8 cellular contexts compared by ENCODE assay signal in the genomic region with DNA sequence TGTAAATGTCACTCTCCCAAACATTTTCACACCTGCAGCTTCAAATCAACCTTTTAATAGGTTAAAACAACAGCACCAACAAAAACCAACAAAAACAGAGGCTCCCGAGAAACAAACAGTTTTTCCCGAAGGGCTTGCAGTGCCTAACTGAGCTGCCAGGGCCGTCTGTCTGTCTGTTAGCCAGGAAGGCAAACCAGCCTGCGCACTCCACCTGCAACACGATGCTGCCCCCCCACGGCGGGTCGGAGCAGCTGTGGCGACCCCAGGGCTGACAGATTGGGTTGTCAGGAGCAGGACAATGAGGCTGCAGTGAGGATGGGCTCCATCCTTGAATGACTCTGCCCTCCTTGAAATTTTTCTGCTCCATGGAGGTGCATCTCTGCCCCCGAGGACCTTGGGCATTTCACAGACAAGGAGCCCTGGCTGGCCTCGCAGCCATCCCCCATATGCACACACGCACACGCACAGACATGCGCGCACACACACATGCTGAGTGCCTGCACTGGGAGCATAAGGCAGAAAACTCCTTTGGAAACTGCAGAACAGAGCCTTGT. TPM values are rescaled to one million over a fixed set of nuclear protein-coding genes. Genes with fewer than 3 reads are reported as not detected.
DNase-seq lines count a peak whose midpoint lies in the region; ATAC-seq and TF ChIP-seq lines count a peak whose summit lies in the region.

No MANE protein-coding gene starts in this region.

- no peak for ATAC-seq in GM19452 (IDR thresholded peaks at IDR 0.05; ENCODE audit: unreplicated experiment)
- no peak for ATAC-seq in GM21515 (IDR thresholded peaks at IDR 0.05; ENCODE audit: unreplicated experiment)
- ATAC-seq in HG03159 (IDR thresholded peaks at IDR 0.05; ENCODE audit: unreplicated experiment), result no peak

- no peak for TF ChIP-seq EP300 in ovary (IDR thresholded peaks at IDR 0.05)

- H3K36me3 Mint-ChIP-seq in endothelial cell (ENCODE audit: low read depth, unreplicated experiment), result no peaks in the 10 kb centered on the region

- no peak for TF ChIP-seq POLR2A in ovary (IDR thresholded peaks at IDR 0.05)

- H3K27ac ChIP-seq in left ventricle myocardium inferior (replicated peaks), result no peak overlapping the region
- no peak overlapping the region for H3K27ac ChIP-seq in ovary

- peaks cover 5% of the 10 kb centered on the region for H3K27me3 Mint-ChIP-seq in endothelial cell (ENCODE audit: unreplicated experiment)

- H3K4me3 ChIP-seq in left ventricle myocardium inferior (no peak overlapping the region), ovary (no peak overlapping the region)

- intact Hi-C loops in cardiac septum (cut with DNase I), result no loop called here
- intact Hi-C loops in left ventricle myocardium inferior (cut with micrococcal nuclease), result no loop called here
- intact Hi-C loops in ovary (cut with DNase I), result loop anchor here in 2 of 4 donors (5.0 to 10.0 kb wide), 4 partner anchors 189 to 721 kb away; a partner anchor contains a TSS

- no peaks in the 10 kb centered on the region for H3K9me3 Mint-ChIP-seq in endothelial cell (ENCODE audit: unreplicated experiment)

- H3K27me3 ChIP-seq in left ventricle myocardium inferior (ENCODE audit: low read depth) (peaks cover 96% of the 10 kb centered on the region), ovary (no peaks in the 10 kb centered on the region)

- H3K4me3 Mint-ChIP-seq in endothelial cell (ENCODE audit: unreplicated experiment), result peak overlapping the region; percentile 75

- no peaks in the 10 kb centered on the region for H3K36me3 ChIP-seq in left ventricle myocardium inferior
- H3K36me3 ChIP-seq in ovary, result no peaks in the 10 kb centered on the region

- DNase-seq in cardiac septum (ENCODE audit: low spot score) (peak; percentile 26), left ventricle myocardium inferior (no peak), NCI-H69 (lab: John Stamatoyannopoulos, UW) (peak; percentile 80), endothelial cell (ENCODE audit: low spot score) (peak; percentile 84), ovary (peak in 3 of 5 donors; percentile 52 to 74 (median 53))

- no peak overlapping the region for H3K27ac Mint-ChIP-seq in endothelial cell (ENCODE audit: unreplicated experiment)

- H3K9me3 ChIP-seq in left ventricle myocardium inferior (replicated peaks), result no peaks in the 10 kb centered on the region
- no peaks in the 10 kb centered on the region for H3K9me3 ChIP-seq in ovary

- H3K4me1 Mint-ChIP-seq in endothelial cell (ENCODE audit: unreplicated experiment), result peaks cover 16% of the 10 kb centered on the region

- peaks cover 30% of the 10 kb centered on the region for H3K4me1 ChIP-seq in left ventricle myocardium inferior
- H3K4me1 ChIP-seq in ovary (ENCODE audit: insufficient read depth), result peaks cover 4% of the 10 kb centered on the region

- WGBS in ovary, 3 donors, result 45 to 63% (median 53%) methylated on average over 15 of the region's 15 CpGs

- TF ChIP-seq CTCF in left ventricle myocardium inferior (IDR thresholded peaks at IDR 0.05; ENCODE audit: borderline replicate concordance), result no peak
- TF ChIP-seq CTCF in endothelial cell (IDR thresholded peaks at IDR 0.05; ENCODE audit: unreplicated experiment), result peak; percentile 48
- peak in 1 of 3 donors; percentile 28 for TF ChIP-seq CTCF in ovary (IDR thresholded peaks at IDR 0.05)

RNA-seq across cellular contexts. Expression of a gene that starts 2.6 kb away (rescaled TPM):
- total RNA-seq in cardiac septum (not detected), left ventricle myocardium inferior (not detected), endothelial cell (ENCODE audit: unreplicated experiment) (0.18 TPM), ovary (1 to 10 TPM in 1 of 7 donors, under 1 TPM in 4, not detected in 2; 0.13 to 1.3 (median 0.53) TPM)
- under 1 TPM; 0.06 to 0.08 TPM for polyA plus RNA-seq in ovary
